1 cellular context compared by ENCODE assay signal in the genomic region with DNA sequence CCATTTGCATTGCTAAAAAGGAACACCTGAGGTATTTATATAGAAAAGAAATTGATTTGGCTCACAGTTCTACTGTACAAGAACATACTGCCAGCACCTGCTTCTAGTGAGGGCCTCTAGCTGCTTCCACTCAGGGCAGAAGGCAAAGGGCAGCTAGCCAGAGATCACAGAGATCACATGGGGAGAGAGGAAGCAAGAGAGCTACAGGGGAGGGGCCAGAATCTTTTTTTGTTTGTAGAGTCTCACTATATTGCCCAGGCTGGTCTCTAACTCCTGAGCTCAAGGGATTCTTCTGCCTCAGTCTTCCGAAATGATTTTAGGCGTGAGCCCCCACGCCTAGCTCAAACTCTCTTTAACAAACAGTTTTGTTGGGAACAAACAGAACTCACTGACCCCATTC.
A peak's percentile ranks its signal among the peaks of the same experiment; 100 is the strongest.
TF ChIP-seq lines count a peak whose summit lies in the region.

No MANE protein-coding gene starts in this region.

TF ChIP-seq in HepG2, 621 proteins besides CTCF, POLR2A, EP300 and RAD21 (continued from another document):
- TF ChIP-seq, protein P1, sequence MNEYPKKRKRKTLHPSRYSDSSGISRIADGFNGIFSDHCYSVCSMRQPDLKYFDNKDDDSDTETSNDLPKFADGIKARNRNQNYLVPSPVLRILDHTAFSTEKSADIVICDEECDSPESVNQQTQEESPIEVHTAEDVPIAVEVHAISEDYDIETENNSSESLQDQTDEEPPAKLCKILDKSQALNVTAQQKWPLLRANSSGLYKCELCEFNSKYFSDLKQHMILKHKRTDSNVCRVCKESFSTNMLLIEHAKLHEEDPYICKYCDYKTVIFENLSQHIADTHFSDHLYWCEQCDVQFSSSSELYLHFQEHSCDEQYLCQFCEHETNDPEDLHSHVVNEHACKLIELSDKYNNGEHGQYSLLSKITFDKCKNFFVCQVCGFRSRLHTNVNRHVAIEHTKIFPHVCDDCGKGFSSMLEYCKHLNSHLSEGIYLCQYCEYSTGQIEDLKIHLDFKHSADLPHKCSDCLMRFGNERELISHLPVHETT (CRISPR knock-in tag; conservative IDR thresholded peaks at IDR 0.05): no peak
- TF ChIP-seq, protein P2, sequence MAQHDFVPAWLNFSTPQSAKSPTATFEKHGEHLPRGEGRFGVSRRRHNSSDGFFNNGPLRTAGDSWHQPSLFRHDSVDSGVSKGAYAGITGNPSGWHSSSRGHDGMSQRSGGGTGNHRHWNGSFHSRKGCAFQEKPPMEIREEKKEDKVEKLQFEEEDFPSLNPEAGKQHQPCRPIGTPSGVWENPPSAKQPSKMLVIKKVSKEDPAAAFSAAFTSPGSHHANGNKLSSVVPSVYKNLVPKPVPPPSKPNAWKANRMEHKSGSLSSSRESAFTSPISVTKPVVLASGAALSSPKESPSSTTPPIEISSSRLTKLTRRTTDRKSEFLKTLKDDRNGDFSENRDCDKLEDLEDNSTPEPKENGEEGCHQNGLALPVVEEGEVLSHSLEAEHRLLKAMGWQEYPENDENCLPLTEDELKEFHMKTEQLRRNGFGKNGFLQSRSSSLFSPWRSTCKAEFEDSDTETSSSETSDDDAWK (CRISPR knock-in tag; IDR thresholded peaks at IDR 0.05): no peak
- TF ChIP-seq MED8 (CRISPR knock-in tag; IDR thresholded peaks at IDR 0.05; ENCODE audit: insufficient replicate concordance) (no peak), MBD4 (IDR thresholded peaks at IDR 0.05; ENCODE audit: borderline replicate concordance, low read length) (no peak), YY1 (IDR thresholded peaks at IDR 0.05; ENCODE audit: insufficient read depth, insufficient replicate concordance, low read depth, low read length) (no peak), MXI1 (IDR thresholded peaks at IDR 0.05; ENCODE audit: borderline replicate concordance, low read depth, low read length) (no peak), MIXL1 (CRISPR knock-in tag; IDR thresholded peaks at IDR 0.05) (0 out of 2 replicates have a peak, but pooled peaks have one; percentile 27), SMAD9 (CRISPR knock-in tag; IDR thresholded peaks at IDR 0.05) (no peak), CBX1 (IDR thresholded peaks at IDR 0.05; ENCODE audit: low read depth) (no peak), PRMT3 (CRISPR knock-in tag; IDR thresholded peaks at IDR 0.05; ENCODE audit: borderline replicate concordance, low read depth) (no peak), ZNF780A (CRISPR knock-in tag; IDR thresholded peaks at IDR 0.05) (no peak), ZNF484 (CRISPR knock-in tag; IDR thresholded peaks at IDR 0.05; ENCODE audit: borderline replicate concordance, low read depth) (no peak), SP1 (IDR thresholded peaks at IDR 0.05) (no peak), SP1 (CRISPR knock-in tag; IDR thresholded peaks at IDR 0.05) (no peak), ZMYM2 (CRISPR knock-in tag; IDR thresholded peaks at IDR 0.05) (peak; percentile 74), TEAD2 (CRISPR knock-in tag; IDR thresholded peaks at IDR 0.05) (no peak), MAX (IDR thresholded peaks at IDR 0.05) (peak; percentile 26; the same call in 1 of the 2 replicates), ZNF605 (CRISPR knock-in tag; IDR thresholded peaks at IDR 0.05) (no peak), ZBTB42 (CRISPR knock-in tag; IDR thresholded peaks at IDR 0.05) (no peak), NRL (CRISPR knock-in tag; IDR thresholded peaks at IDR 0.05; ENCODE audit: borderline replicate concordance) (no peak), HOXA9 (CRISPR knock-in tag; IDR thresholded peaks at IDR 0.05; ENCODE audit: borderline replicate concordance) (no peak), ZNF549 (CRISPR knock-in tag; IDR thresholded peaks at IDR 0.05) (no peak), ZNF580 (CRISPR knock-in tag; IDR thresholded peaks at IDR 0.05; ENCODE audit: borderline replicate concordance, low read depth) (no peak), NONO (IDR thresholded peaks at IDR 0.05) (no peak), NONO (CRISPR knock-in tag; conservative IDR thresholded peaks at IDR 0.05) (no peak), HOXA5 (CRISPR knock-in tag; IDR thresholded peaks at IDR 0.05) (no peak), NR2F6 (IDR thresholded peaks at IDR 0.05) (no peak), NR2F6 (CRISPR knock-in tag; IDR thresholded peaks at IDR 0.05) (0 out of 2 replicates have a peak, but pooled peaks have one; percentile 21), DR1 (CRISPR knock-in tag; IDR thresholded peaks at IDR 0.05) (no peak), TFE3 (CRISPR knock-in tag; IDR thresholded peaks at IDR 0.05) (no peak), HNF1B (CRISPR knock-in tag; IDR thresholded peaks at IDR 0.05) (no peak), DBP (CRISPR knock-in tag; IDR thresholded peaks at IDR 0.05; ENCODE audit: not compliant biosample characterization) (no peak), PHB2 (IDR thresholded peaks at IDR 0.05; ENCODE audit: partially characterized antibody) (no peak)
- TF ChIP-seq, protein P3, sequence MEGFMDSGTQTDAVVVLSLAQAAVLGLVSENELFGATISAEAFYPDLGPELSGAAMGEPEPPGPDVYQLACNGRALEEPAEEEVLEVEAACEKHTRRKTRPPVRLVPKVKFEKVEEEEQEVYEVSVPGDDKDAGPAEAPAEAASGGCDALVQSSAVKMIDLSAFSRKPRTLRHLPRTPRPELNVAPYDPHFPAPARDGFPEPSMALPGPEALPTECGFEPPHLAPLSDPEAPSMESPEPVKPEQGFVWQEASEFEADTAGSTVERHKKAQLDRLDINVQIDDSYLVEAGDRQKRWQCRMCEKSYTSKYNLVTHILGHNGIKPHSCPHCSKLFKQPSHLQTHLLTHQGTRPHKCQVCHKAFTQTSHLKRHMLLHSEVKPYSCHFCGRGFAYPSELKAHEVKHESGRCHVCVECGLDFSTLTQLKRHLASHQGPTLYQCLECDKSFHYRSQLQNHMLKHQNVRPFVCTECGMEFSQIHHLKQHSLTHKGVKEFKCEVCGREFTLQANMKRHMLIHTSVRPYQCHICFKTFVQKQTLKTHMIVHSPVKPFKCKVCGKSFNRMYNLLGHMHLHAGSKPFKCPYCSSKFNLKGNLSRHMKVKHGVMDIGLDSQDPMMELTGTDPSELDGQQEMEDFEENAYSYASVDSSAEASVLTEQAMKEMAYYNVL (CRISPR knock-in tag; IDR thresholded peaks at IDR 0.05; ENCODE audit: borderline replicate concordance): no peak
- TF ChIP-seq, protein P4, sequence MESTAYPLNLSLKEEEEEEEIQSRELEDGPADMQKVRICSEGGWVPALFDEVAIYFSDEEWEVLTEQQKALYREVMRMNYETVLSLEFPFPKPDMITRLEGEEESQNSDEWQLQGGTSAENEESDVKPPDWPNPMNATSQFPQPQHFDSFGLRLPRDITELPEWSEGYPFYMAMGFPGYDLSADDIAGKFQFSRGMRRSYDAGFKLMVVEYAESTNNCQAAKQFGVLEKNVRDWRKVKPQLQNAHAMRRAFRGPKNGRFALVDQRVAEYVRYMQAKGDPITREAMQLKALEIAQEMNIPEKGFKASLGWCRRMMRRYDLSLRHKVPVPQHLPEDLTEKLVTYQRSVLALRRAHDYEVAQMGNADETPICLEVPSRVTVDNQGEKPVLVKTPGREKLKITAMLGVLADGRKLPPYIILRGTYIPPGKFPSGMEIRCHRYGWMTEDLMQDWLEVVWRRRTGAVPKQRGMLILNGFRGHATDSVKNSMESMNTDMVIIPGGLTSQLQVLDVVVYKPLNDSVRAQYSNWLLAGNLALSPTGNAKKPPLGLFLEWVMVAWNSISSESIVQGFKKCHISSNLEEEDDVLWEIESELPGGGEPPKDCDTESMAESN (CRISPR knock-in tag; conservative IDR thresholded peaks at IDR 0.05): peak; percentile 68; the same call in 1 of the 2 replicates
